17 cellular contexts compared by ENCODE assay signal in genomic region chr13:100533588-100534041, GRCh38. TPM values are rescaled to one million over a fixed set of nuclear protein-coding genes. Genes with fewer than 3 reads are reported as not detected.
DNase-seq lines count a peak whose midpoint lies in the region; ATAC-seq and TF ChIP-seq lines count a peak whose summit lies in the region.
"Had no signal": no experiment of that assay in that cellular context is flagged by ENCODE, and none has a peak within 500 bp of the region (broad histone marks: within the 10 kb centered on the region; RNA-seq: fewer than 3 reads in every experiment).

No MANE protein-coding gene starts in this region.

- H3K27me3 ChIP-seq in body of pancreas (no peaks in the 10 kb centered on the region), transverse colon (no peaks in the 10 kb centered on the region)
- H3K27me3 ChIP-seq: esophagus squamous epithelium, MG63 had no signal

- H3K4me1 ChIP-seq in body of pancreas = peaks cover 57% of the 10 kb centered on the region
- no peaks in the 10 kb centered on the region for H3K4me1 ChIP-seq in transverse colon

- in situ Hi-C loops in transverse colon (cut with MboI; ENCODE audit: low pct_ligation_motif_present in 1 of 4, low pct_unique_long_range_greater_than_20kb in 1 of 4, low sequenced_read_pairs in 3 of 4) = no loop called here

- TF ChIP-seq CTCF in body of pancreas (IDR thresholded peaks at IDR 0.05) = peak in 1 of 7 experiments; percentile 14
- TF ChIP-seq CTCF in transverse colon (IDR thresholded peaks at IDR 0.05) = no peak

- DNase-seq in NCI-H1105 treated with DMSO at 0.1 percent for 48 hours (lab: John Stamatoyannopoulos, UW) (peak; percentile 6), NCI-H1105 (lab: John Stamatoyannopoulos, UW) (no peak), NCI-H187 (lab: John Stamatoyannopoulos, UW) (peak; percentile 28 to 53), body of pancreas (peak; percentile 83 to 89 (median 85)), retina (peak; percentile 2), cortex of kidney (lab: John Stamatoyannopoulos, UW) (no peak), transverse colon (no peak)
- DNase-seq: activated naive CD4-positive, alpha-beta T cell treated with anti-CD3 and anti-CD28 coated beads, Interleukin-2, amount 10 ng/mL, durations not matched to agents 7 days and 5 days; CD4-positive, alpha-beta memory T cell; esophagus squamous epithelium; GF-D8; MG63; NCI-H69; stimulated activated CD4-positive, alpha-beta T cell treated with anti-CD3 and anti-CD28 coated beads, Interleukin-12 subunit alpha, Interleukin-12 subunit beta, amount 100 ng/mL, for 4 hours had no signal

- H3K36me3 ChIP-seq in body of pancreas (replicated peaks in 1 of 2; ENCODE audit: insufficient read depth in 1 of 2, low read depth in 2 of 2) = no peaks in the 10 kb centered on the region
- H3K36me3 ChIP-seq in transverse colon = peaks cover 0 to 6% (median 0%) of the 10 kb centered on the region in 4 donors
- H3K36me3 ChIP-seq: MG63 had no signal

- TF ChIP-seq EP300 in transverse colon (IDR thresholded peaks at IDR 0.05; ENCODE audit: low read depth) = no peak

- H3K9me3 ChIP-seq in body of pancreas (no peaks in the 10 kb centered on the region), transverse colon (no peaks in the 10 kb centered on the region)
- H3K9me3 ChIP-seq: esophagus squamous epithelium, MG63 had no signal

- peak overlapping the region; percentile 59 to 74 (median 68) for H3K27ac ChIP-seq in body of pancreas
- H3K27ac ChIP-seq in transverse colon = no peak overlapping the region
- H3K27ac ChIP-seq: esophagus squamous epithelium, RWPE1 had no signal

- H3K4me3 ChIP-seq in body of pancreas (no peak overlapping the region), transverse colon (no peak overlapping the region)
- H3K4me3 ChIP-seq: esophagus squamous epithelium, MG63 had no signal

- intact Hi-C loops in body of pancreas (cut with DNase I) (no loop called here), transverse colon (cut with DNase I; ENCODE audit: low total_unique reads) (no loop called here)

- ATAC-seq in body of pancreas = peak; percentile 87
- no peak for ATAC-seq in GM18858 (IDR thresholded peaks at IDR 0.05; ENCODE audit: unreplicated experiment)
- ATAC-seq: activated CD4-positive, CD25-positive, alpha-beta regulatory T cell treated with anti-CD3 and anti-CD28 coated beads, Interleukin-2, amount 50 U/mL, for 24 hours had no signal

- TF ChIP-seq POLR2A in body of pancreas (IDR thresholded peaks at IDR 0.05) = peak in 2 of 3 donors; percentile 36 to 39
- no peak for TF ChIP-seq POLR2A in transverse colon (IDR thresholded peaks at IDR 0.05)

- 15 to 44% methylated on average over 16 to 18 of the region's 19 CpGs for WGBS in body of pancreas, 2 donors
- 89% methylated on average over 19 of the region's 19 CpGs; no CpG with 5 or more reads in 1 of the 2 donors for WGBS in transverse colon (ENCODE audit: low coverage in 1 of 2), 2 donors

RNA-seq across cellular contexts. Expression of gene GGACT, which starts 55.0 kb away (rescaled TPM):
- 10 to 100 TPM in 1 of 2 donors, 1 to 10 TPM in 1; 4.9 to 17.8 TPM for total RNA-seq in body of pancreas
- total RNA-seq in transverse colon = 1 to 10 TPM in 3 of 4 donors, not detected in 1; 6.4 to 9.2 (median 8.8) TPM

Comparison
In these comparisons a context has a peak if more than half of its experiments do, and no peak if none do; other contexts are left out.
1. DNase-seq: peak in NCI-H1105 treated with DMSO at 0.1 percent for 48 hours (single experiment), NCI-H187 (2 of 2), body of pancreas (4 of 4) and retina (single experiment); none in NCI-H1105 (single experiment), cortex of kidney (single experiment) and transverse colon (single experiment).
2. H3K27ac ChIP-seq: peak in body of pancreas (4 of 4); none in transverse colon (0 of 4).